In the genomic region with DNA sequence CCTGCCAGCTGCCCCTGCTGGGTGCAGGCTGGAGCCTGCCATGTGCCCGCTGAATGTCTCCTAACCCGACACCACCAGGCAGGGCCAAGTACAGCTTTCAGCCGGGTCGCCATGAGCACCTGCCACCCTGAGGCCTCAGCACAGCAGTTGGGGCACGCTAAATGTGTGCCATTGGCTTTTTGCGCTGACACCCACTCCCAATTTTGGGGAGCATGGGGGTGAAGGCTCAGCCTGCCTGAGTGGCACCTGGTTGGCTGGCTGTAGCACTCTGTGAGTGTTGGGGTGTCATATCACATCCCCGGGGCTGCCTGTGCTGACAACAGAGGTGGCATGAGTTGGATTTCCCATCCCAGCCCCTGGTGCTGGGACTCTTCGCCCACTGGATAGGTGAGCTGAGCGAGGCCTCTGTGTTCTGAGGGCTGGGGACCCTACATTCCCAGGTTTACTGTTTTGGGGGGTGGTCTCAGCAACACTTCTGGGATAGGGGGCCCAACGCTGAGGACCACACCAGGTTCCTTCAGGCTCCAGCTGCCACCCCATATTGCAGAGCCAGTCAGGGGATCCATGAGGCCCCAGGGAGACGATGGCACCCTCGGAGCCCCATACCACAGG, we compare ENCODE assay signal across 20 cellular contexts. TPM values are rescaled to one million over a fixed set of nuclear protein-coding genes. Genes with fewer than 3 reads are reported as not detected.
DNase-seq lines count a peak whose midpoint lies in the region; ATAC-seq, FAIRE-seq and TF ChIP-seq lines count a peak whose summit lies in the region.
"Had no signal": no experiment of that assay in that cellular context is flagged by ENCODE, and none has a peak within 500 bp of the region (broad histone marks: within the 10 kb centered on the region; RNA-seq: fewer than 3 reads in every experiment).

No MANE protein-coding gene starts in this region.

- peak overlapping the region in 1 of 11 experiments; percentile 14; a peak in 1 of 22 replicates for H3K9ac ChIP-seq in BLaER1 treated with 17β-estradiol and CSF1 and Interleukin-3, amounts not matched to agents 10 nM and 100 nM
- no peak overlapping the region for H3K9ac ChIP-seq in IMR-90 (ENCODE audit: low read depth, low read length)
- peak overlapping the region in 1 of 2 experiments; percentile 64; a peak in 2 of 4 replicates for H3K9ac ChIP-seq in K562 (ENCODE audit: insufficient read depth in 1 of 2, low read depth in 2 of 2, low read length in 2 of 2)

- H3K23ac ChIP-seq in IMR-90 (ENCODE audit: low read depth, low read length) = no peak overlapping the region

- 0 out of 22 replicates have a peak overlapping the region, but pooled peaks of 1 of the 11 experiments have one; percentile 16 for H3K27ac ChIP-seq in BLaER1 treated with 17β-estradiol and CSF1 and Interleukin-3, amounts not matched to agents 10 nM and 100 nM
- no peak overlapping the region for H3K27ac ChIP-seq in IMR-90 (ENCODE audit: insufficient read depth, low read length)
- H3K27ac ChIP-seq in K562 (ENCODE audit: extremely low read depth, low read depth, low read length) = no peak overlapping the region
- H3K27ac ChIP-seq in osteoblast (ENCODE audit: low read depth, low read length) = no peak overlapping the region
- H3K27ac ChIP-seq: C4-2B, SJSA1 had no signal

- H3K9me3 ChIP-seq in BLaER1 treated with 17β-estradiol and CSF1 and Interleukin-3, amounts not matched to agents 10 nM and 100 nM (replicated peaks in 1 of 11) = no peaks in the 10 kb centered on the region
- no peaks in the 10 kb centered on the region for H3K9me3 ChIP-seq in IMR-90 (ENCODE audit: control insufficient read depth, insufficient read depth, low read length)
- H3K9me3 ChIP-seq in K562 (replicated peaks; ENCODE audit: control insufficient read depth, insufficient read depth, low read depth, low read length) = no peaks in the 10 kb centered on the region
- no peaks in the 10 kb centered on the region for H3K9me3 ChIP-seq in osteoblast (ENCODE audit: low read depth, low read length)
- H3K9me3 ChIP-seq: HAP-1, SJSA1 had no signal

- no peak overlapping the region for H2AK5ac ChIP-seq in IMR-90 (ENCODE audit: low read depth, low read length)

- no peak for ATAC-seq in IMR-90 (ENCODE audit: low read depth)
- no peak for ATAC-seq in K562
- ATAC-seq in omental fat pad (ENCODE audit: low FRiP score) = no peak
- no peak for ATAC-seq in SK-N-SH treated with all-trans-retinoic acid at 6 μM for 48 hours
- ATAC-seq: Panc1 had no signal

- no peak overlapping the region for H2BK15ac ChIP-seq in IMR-90 (ENCODE audit: low read depth, low read length)

- no peak overlapping the region for H2BK5ac ChIP-seq in IMR-90 (ENCODE audit: low read depth, low read length, poor library complexity, severe bottlenecking)

- H2BK20ac ChIP-seq in IMR-90 (ENCODE audit: low read depth, low read length) = no peak overlapping the region

- H3K4me2 ChIP-seq in BLaER1 treated with 17β-estradiol and CSF1 and Interleukin-3, amounts not matched to agents 10 nM and 100 nM = peak overlapping the region in 6 of 11 experiments; percentile 2 to 33 (median 10); a peak in 5 of 22 replicates
- H3K4me2 ChIP-seq in IMR-90 (ENCODE audit: low read depth, low read length) = no peak overlapping the region
- H3K4me2 ChIP-seq in K562 (ENCODE audit: insufficient read depth, low read length) = no peak overlapping the region
- no peak overlapping the region for H3K4me2 ChIP-seq in osteoblast (ENCODE audit: insufficient read depth, low read length)

- H3K56ac ChIP-seq in IMR-90 (ENCODE audit: extremely low read depth, insufficient read depth, low read length) = no peak overlapping the region

- peaks cover 36 to 54% (median 48%) of the 10 kb centered on the region in 11 experiments for H3K36me3 ChIP-seq in BLaER1 treated with 17β-estradiol and CSF1 and Interleukin-3, amounts not matched to agents 10 nM and 100 nM
- H3K36me3 ChIP-seq in IMR-90 (ENCODE audit: control insufficient read depth, insufficient read depth, low read length) (peaks cover 39% of the 10 kb centered on the region), K562 (ENCODE audit: control insufficient read depth, insufficient read depth, low read length) (peaks cover 39% of the 10 kb centered on the region; the same call in 1 of the 3 replicates), osteoblast (ENCODE audit: insufficient read depth, low read length) (peaks cover 27% of the 10 kb centered on the region)

- 0 out of 4 replicates have a peak, but pooled peaks cover 0 to 3% of the 10 kb centered on the region in 2 experiments for H3K79me1 ChIP-seq in IMR-90 (ENCODE audit: low read depth in 1 of 2, low read length in 2 of 2)

- dilution Hi-C loops in IMR-90 (cut with HindIII; ENCODE audit: low sequenced_read_pairs, unreplicated experiment) = no loop called here

- H4K8ac ChIP-seq in IMR-90 (ENCODE audit: low read depth in 2 of 2, low read length in 2 of 2) = no peak overlapping the region

- BruUV-seq in IMR-90 (replicated peaks; lab: Mats Ljungman, UMichigan) (no TSS peak), K562 (replicated peaks; lab: Mats Ljungman, UMichigan) (no TSS peak)

- no peak for TF ChIP-seq EP300 in K562 (IDR thresholded peaks at IDR 0.05; ENCODE audit: low read length)

- TF ChIP-seq CTCF in IMR-90 (conservative IDR thresholded peaks at IDR 0.05; ENCODE audit: low read depth, low read length) (no peak), K562 (IDR thresholded peaks at IDR 0.05 in 2 of 3, conservative IDR thresholded peaks at IDR 0.05 in 1 of 3; ENCODE audit: insufficient read depth in 2 of 3, low read depth in 1 of 3, low read length in 3 of 3) (no peak), osteoblast (IDR thresholded peaks at IDR 0.05; ENCODE audit: extremely low read depth, low read depth, low read length) (no peak), omental fat pad (IDR thresholded peaks at IDR 0.05) (no peak), GM10248 (IDR thresholded peaks at IDR 0.05; ENCODE audit: control extremely low read depth, extremely low read depth, low read depth, missing control alignments) (no peak)

- H2AFZ ChIP-seq in IMR-90 (replicated peaks; ENCODE audit: low read length, poor library complexity) (no peak overlapping the region), K562 (ENCODE audit: low read depth, low read length) (no peak overlapping the region), osteoblast (ENCODE audit: low read length) (no peak overlapping the region)

- H3K9me1 ChIP-seq in IMR-90 (ENCODE audit: insufficient read depth, low read length) (peaks cover 5% of the 10 kb centered on the region; the same call in 1 of the 2 replicates), K562 (ENCODE audit: control insufficient read depth, insufficient read depth, low read length) (no peaks in the 10 kb centered on the region)

- H3K4ac ChIP-seq in IMR-90 (ENCODE audit: low read depth, low read length) = no peak overlapping the region

- H2AK9ac ChIP-seq in IMR-90 (replicated peaks; ENCODE audit: low read depth, low read length, poor library complexity) = peak overlapping the region; percentile 31

- TF ChIP-seq POLR2A in IMR-90 (IDR thresholded peaks at IDR 0.05; ENCODE audit: low read depth, low read length) = no peak
- peak; percentile 50; the same call in 1 of the 2 replicates for TF ChIP-seq POLR2A in K562 (conservative IDR thresholded peaks at IDR 0.05)

- peaks cover 0 to 11% (median 9%) of the 10 kb centered on the region in 10 experiments; a peak in 11 of 20 replicates for H3K4me1 ChIP-seq in BLaER1 treated with 17β-estradiol and CSF1 and Interleukin-3, amounts not matched to agents 10 nM and 100 nM
- H3K4me1 ChIP-seq in IMR-90 (ENCODE audit: control insufficient read depth, insufficient read depth, low read length) (no peaks in the 10 kb centered on the region), K562 (replicated peaks in 1 of 2; ENCODE audit: control insufficient read depth in 2 of 2, insufficient read depth in 2 of 2, low read length in 2 of 2) (peaks cover 0 to 20% of the 10 kb centered on the region in 2 experiments; a peak in 2 of 5 replicates), osteoblast (ENCODE audit: insufficient read depth, low read length) (no peaks in the 10 kb centered on the region)
- H3K4me1 ChIP-seq: HAP-1, SJSA1 had no signal

- TF ChIP-seq RAD21 in IMR-90 (IDR thresholded peaks at IDR 0.05; ENCODE audit: low read length) = no peak
- no peak for TF ChIP-seq RAD21 in K562 (CRISPR knock-in tag; conservative IDR thresholded peaks at IDR 0.05 in 1 of 2, IDR thresholded peaks at IDR 0.05 in 1 of 2)

- H4K5ac ChIP-seq in IMR-90 (ENCODE audit: low read depth, low read length) = no peak overlapping the region

- FAIRE-seq in K562 (lab: Jason Lieb, UNC) = no peak

- in situ Hi-C loops in IMR-90 (cut with MboI; ENCODE audit: low sequenced_read_pairs) (no loop called here), K562 (cut with MboI) (no loop called here)

- peaks cover 0 to 56% (median 3%) of the 10 kb centered on the region in 11 experiments; a peak in 6 of 22 replicates for H4K20me1 ChIP-seq in BLaER1 treated with 17β-estradiol and CSF1 and Interleukin-3, amounts not matched to agents 10 nM and 100 nM
- H4K20me1 ChIP-seq in IMR-90 (ENCODE audit: insufficient read depth, low read length) (peaks cover 7% of the 10 kb centered on the region), K562 (replicated peaks; ENCODE audit: control insufficient read depth, insufficient read depth, low read length) (no peaks in the 10 kb centered on the region), osteoblast (ENCODE audit: insufficient read depth, low read length) (peaks cover 5% of the 10 kb centered on the region)

- DNase-seq in IMR-90 (no peak), K562 (ENCODE audit: extremely low read depth in 1 of 4, low spot score in 3 of 4) (no peak), osteoblast (ENCODE audit: insufficient read length, low spot score, missing footprints) (peak; percentile 77), omental fat pad (ENCODE audit: low spot score) (no peak), GM10248 (ENCODE audit: extremely low spot score) (no peak)
- DNase-seq: GDM1, KBM-7, NCI-H1105, NCI-H2081 treated with DMSO at 0.1 percent for 48 hours, NCI-H510A, NCI-H748 treated with DMSO at 0.1 percent for 48 hours, SW 1271 had no signal

- no peak overlapping the region for H3K18ac ChIP-seq in IMR-90 (ENCODE audit: low read depth, low read length)

- no peaks in the 10 kb centered on the region for H3K79me2 ChIP-seq in K562 (ENCODE audit: control insufficient read depth, insufficient read depth, low read length)
- H3K79me2 ChIP-seq in osteoblast (ENCODE audit: insufficient read depth, low read length) = no peaks in the 10 kb centered on the region

- WGBS in IMR-90 (ENCODE audit: extremely low coverage in 2 of 2, insufficient read length in 1 of 2), 2 experiments = 100% methylated on average over 3 of the region's 12 CpGs; no CpG with 5 or more reads in 1 of the 2 experiments
- WGBS in K562 (ENCODE audit: insufficient coverage, low coverage, missing lambda C conversion rate) = 85% methylated on average over 10 of the region's 12 CpGs

- CTCF ChIA-PET in IMR-90 (lab: Yijun Ruan, JAX) (no interaction called here), K562 (lab: Yijun Ruan, JAX; ENCODE audit: low intra/inter-chr PET ratio) (no interaction called here), GM10248 (lab: Yijun Ruan, JAX) (interaction anchor here (0.9 to 1.7 kb wide), 2 partner anchors 9 to 66 kb away, joined by 4 to 7 read pairs; no protein-coding TSS in a partner anchor)

- POLR2A ChIA-PET in IMR-90 (lab: Charles Lee; ENCODE audit: unreplicated experiment) (no interaction called here), K562 (lab: Yijun Ruan, JAX) (interaction anchor here (0.6 kb wide), 1 partner anchor 134 kb away, joined by 3 read pairs; no protein-coding TSS in a partner anchor), GM10248 (lab: Yijun Ruan, JAX) (no interaction called here)

- H2BK120ac ChIP-seq in IMR-90 (ENCODE audit: low read depth, low read length) = no peak overlapping the region

- no peaks in the 10 kb centered on the region for H3K27me3 ChIP-seq in BLaER1 treated with 17β-estradiol and CSF1 and Interleukin-3, amounts not matched to agents 10 nM and 100 nM
- H3K27me3 ChIP-seq in IMR-90 (ENCODE audit: control insufficient read depth, insufficient read depth, low read length) = no peaks in the 10 kb centered on the region
- H3K27me3 ChIP-seq in K562 (ENCODE audit: control insufficient read depth in 2 of 2, insufficient read depth in 2 of 2, low read length in 2 of 2) = no peaks in the 10 kb centered on the region
- H3K27me3 ChIP-seq in osteoblast (ENCODE audit: insufficient read depth, low read length) = no peaks in the 10 kb centered on the region
- H3K27me3 ChIP-seq: SJSA1 had no signal

- H3K14ac ChIP-seq in IMR-90 (replicated peaks; ENCODE audit: low read depth, low read length) = no peak overlapping the region

- no peak overlapping the region for H4K91ac ChIP-seq in IMR-90 (ENCODE audit: insufficient read depth, low read depth, low read length)

- no peak overlapping the region for H3K4me3 ChIP-seq in BLaER1 treated with 17β-estradiol and CSF1 and Interleukin-3, amounts not matched to agents 10 nM and 100 nM
- no peak overlapping the region for H3K4me3 ChIP-seq in IMR-90 (ENCODE audit: insufficient read depth, low read depth, low read length)
- no peak overlapping the region for H3K4me3 ChIP-seq in K562
- no peak overlapping the region for H3K4me3 ChIP-seq in osteoblast (ENCODE audit: insufficient read depth, low read length)
- H3K4me3 ChIP-seq: HAP-1, SJSA1 had no signal

- intact Hi-C loops in IMR-90 (cut with micrococcal nuclease) = no loop called here
- intact Hi-C loops in K562 (cut with micrococcal nuclease) = no loop called here

RNA-seq across cellular contexts. Expression of a gene that starts 7.2 kb away (rescaled TPM):
- 5.0 TPM in 2 replicates for total RNA-seq in IMR-90 (2012; rRNA removed)
- 17.2 and 19.9 TPM in 2 replicates for polyA plus RNA-seq in IMR-90 (2012; rRNA removed)
- 19.6 and 28.9 TPM in 2 replicates for polyA plus RNA-seq in IMR-90 (2012; cell fraction: cytosol; rRNA removed)
- polyA plus RNA-seq in IMR-90 (2012; cell fraction: nucleus; rRNA removed; ENCODE audit: low replicate concordance) = 15.4 and 32.8 TPM in 2 replicates
- total RNA-seq in K562 (2011; cell fraction: chromatin; rRNA removed; ENCODE audit: low replicate concordance) = 1.5 TPM in 1 of 2 replicates, not detected in the other
- 0.67 and 0.92 TPM in 2 replicates for total RNA-seq in K562 (2011; cell fraction: nucleolus; rRNA removed)
- 0.88 and 1.2 TPM in 2 replicates for total RNA-seq in K562 (2011; cell fraction: nucleoplasm; rRNA removed)
- total RNA-seq in K562 (2014; rRNA removed) = 0.24 and 0.95 TPM in 2 replicates
- total RNA-seq in K562 (2014; rRNA removed; fragmentation: Illumina TruSeq; extraction: Trizol) = 0.15 and 0.29 TPM in 2 replicates
- total RNA-seq in K562 (2015; rRNA removed; fragmentation: Illumina TruSeq; extraction: Trizol) = 0.08 and 0.18 TPM in 2 replicates
- total RNA-seq in K562 (2021) = 0.89 and 1.1 TPM in 2 replicates
- 0.24 and 0.35 TPM in 2 replicates for polyA plus RNA-seq in K562 (2011; rRNA removed)
- 0.25 and 1.1 TPM in 2 replicates for polyA plus RNA-seq in K562 (2011; cell fraction: cytosol; rRNA removed)
- polyA plus RNA-seq in K562 (2011; cell fraction: nucleus; rRNA removed) = 0.41 and 0.68 TPM in 2 replicates
- polyA plus RNA-seq in K562 (2012) = 1.1 and 3.7 TPM in 2 replicates
- 0.17 and 0.28 TPM in 2 replicates for polyA plus RNA-seq in K562 (2014; fragmentation: Illumina TruSeq; extraction: Trizol)
- polyA plus RNA-seq in K562 (2014; fragmentation: Nextera tagmentation; extraction: Ambion mirVana) = not detected
- polyA plus RNA-seq in K562 (2014; rRNA removed) = 1.1 and 2.1 TPM in 2 replicates
- polyA minus RNA-seq in K562 (2011; rRNA and poly(A)+ RNA removed) = 0.24 and 0.35 TPM in 2 replicates
- 0.57 and 1.4 TPM in 2 replicates for polyA minus RNA-seq in K562 (2011; cell fraction: cytosol; rRNA and poly(A)+ RNA removed)
- polyA minus RNA-seq in K562 (2011; cell fraction: nucleus; rRNA and poly(A)+ RNA removed) = 0.11 and 0.54 TPM in 2 replicates
- 8.5 and 9.8 TPM in 2 replicates for total RNA-seq in osteoblast
- 10 to 100 TPM in 2 of 4 donors, 1 to 10 TPM in 2; 5.8 to 26.5 (median 13.5) TPM for total RNA-seq in omental fat pad

RNA-seq across cellular contexts. Expression of a gene that starts 38.9 kb away (rescaled TPM):
- total RNA-seq in IMR-90 (2012; rRNA removed) (23.8 and 27.8 TPM in 2 replicates), K562 (2014; rRNA removed) (27.5 and 61.8 TPM in 2 replicates), K562 (2014; rRNA removed; fragmentation: Illumina TruSeq; extraction: Trizol) (10.1 and 10.6 TPM in 2 replicates), K562 (2015; rRNA removed; fragmentation: Illumina TruSeq; extraction: Trizol) (21.8 and 24.7 TPM in 2 replicates), K562 (2021) (90.2 and 96.0 TPM in 2 replicates), osteoblast (45.2 and 61.3 TPM in 2 replicates), omental fat pad (10 to 100 TPM; 58.8 to 77.5 (median 70.2) TPM)
- polyA plus RNA-seq in IMR-90 (2012; rRNA removed) (88.8 and 93.2 TPM in 2 replicates), K562 (2011; rRNA removed) (28.8 and 53.6 TPM in 2 replicates), K562 (2014; fragmentation: Illumina TruSeq; extraction: Trizol) (80.9 and 88.2 TPM in 2 replicates), K562 (2014; fragmentation: Nextera tagmentation; extraction: Ambion mirVana) (1 to 10 TPM in 1 of 2 experiments, under 1 TPM in 1; 0.37 to 2.4 TPM), K562 (2014; rRNA removed) (42.1 and 44.3 TPM in 2 replicates)
- polyA plus RNA-seq in IMR-90 (2012; cell fraction: cytosol; rRNA removed) = 39.8 and 96.7 TPM in 2 replicates
- polyA plus RNA-seq in IMR-90 (2012; cell fraction: nucleus; rRNA removed; ENCODE audit: low replicate concordance) = 148 and 302 TPM in 2 replicates
- total RNA-seq in K562 (2011; cell fraction: chromatin; rRNA removed; ENCODE audit: low replicate concordance) = 74.9 and 232 TPM in 2 replicates
- total RNA-seq in K562 (2011; cell fraction: nucleolus; rRNA removed) = 163 and 196 TPM in 2 replicates
- 143 TPM in 2 replicates for total RNA-seq in K562 (2011; cell fraction: nucleoplasm; rRNA removed)
- polyA plus RNA-seq in K562 (2011; cell fraction: cytosol; rRNA removed) = 46.7 and 81.9 TPM in 2 replicates
- polyA plus RNA-seq in K562 (2011; cell fraction: nucleus; rRNA removed) = 82.4 and 135 TPM in 2 replicates
- polyA plus RNA-seq in K562 (2012) = 51.6 and 56.8 TPM in 2 replicates
- polyA minus RNA-seq in K562 (2011; rRNA and poly(A)+ RNA removed) = 26.0 and 33.3 TPM in 2 replicates
- polyA minus RNA-seq in K562 (2011; cell fraction: cytosol; rRNA and poly(A)+ RNA removed) = 27.2 and 40.1 TPM in 2 replicates
- 32.2 and 33.1 TPM in 2 replicates for polyA minus RNA-seq in K562 (2011; cell fraction: nucleus; rRNA and poly(A)+ RNA removed)

RNA-seq across cellular contexts. Expression of a gene that starts 44.8 kb away (rescaled TPM):
- total RNA-seq in IMR-90 (2012; rRNA removed) = 19.9 and 20.6 TPM in 2 replicates
- polyA plus RNA-seq in IMR-90 (2012; rRNA removed) = 31.7 and 34.9 TPM in 2 replicates
- 15.3 and 30.0 TPM in 2 replicates for polyA plus RNA-seq in IMR-90 (2012; cell fraction: cytosol; rRNA removed)
- 532 and 592 TPM in 2 replicates for polyA plus RNA-seq in IMR-90 (2012; cell fraction: nucleus; rRNA removed; ENCODE audit: low replicate concordance)
- 297 and 460 TPM in 2 replicates for total RNA-seq in K562 (2011; cell fraction: chromatin; rRNA removed; ENCODE audit: low replicate concordance)
- total RNA-seq in K562 (2011; cell fraction: nucleolus; rRNA removed) = 224 and 226 TPM in 2 replicates
- 233 and 263 TPM in 2 replicates for total RNA-seq in K562 (2011; cell fraction: nucleoplasm; rRNA removed)
- 56.7 and 74.5 TPM in 2 replicates for total RNA-seq in K562 (2014; rRNA removed)
- total RNA-seq in K562 (2014; rRNA removed; fragmentation: Illumina TruSeq; extraction: Trizol) = 31.1 and 34.6 TPM in 2 replicates
- 46.4 and 46.7 TPM in 2 replicates for total RNA-seq in K562 (2015; rRNA removed; fragmentation: Illumina TruSeq; extraction: Trizol)
- 81.6 and 86.3 TPM in 2 replicates for total RNA-seq in K562 (2021)
- 34.4 and 55.3 TPM in 2 replicates for polyA plus RNA-seq in K562 (2011; rRNA removed)
- polyA plus RNA-seq in K562 (2011; cell fraction: cytosol; rRNA removed) = 18.3 and 19.8 TPM in 2 replicates
- polyA plus RNA-seq in K562 (2011; cell fraction: nucleus; rRNA removed) = 277 and 310 TPM in 2 replicates
- 71.3 and 94.7 TPM in 2 replicates for polyA plus RNA-seq in K562 (2012)
- 44.0 and 45.2 TPM in 2 replicates for polyA plus RNA-seq in K562 (2014; fragmentation: Illumina TruSeq; extraction: Trizol)
- polyA plus RNA-seq in K562 (2014; fragmentation: Nextera tagmentation; extraction: Ambion mirVana) = 1 to 10 TPM in 1 of 2 experiments, under 1 TPM in 1; 0.94 to 1.2 TPM
- polyA plus RNA-seq in K562 (2014; rRNA removed) = 72.2 and 80.0 TPM in 2 replicates
- 25.8 and 29.7 TPM in 2 replicates for polyA minus RNA-seq in K562 (2011; rRNA and poly(A)+ RNA removed)
- polyA minus RNA-seq in K562 (2011; cell fraction: cytosol; rRNA and poly(A)+ RNA removed) = 18.8 and 19.3 TPM in 2 replicates
- 39.9 and 51.1 TPM in 2 replicates for polyA minus RNA-seq in K562 (2011; cell fraction: nucleus; rRNA and poly(A)+ RNA removed)
- 17.0 and 17.1 TPM in 2 replicates for total RNA-seq in osteoblast
- 10 to 100 TPM; 49.3 to 78.2 (median 73.4) TPM for total RNA-seq in omental fat pad

RNA-seq across cellular contexts. Expression of a gene that starts 48.2 kb away (rescaled TPM):
- total RNA-seq in IMR-90 (2012; rRNA removed) (not detected in 2 replicates), K562 (2014; rRNA removed) (0.24 TPM in 1 of 2 replicates, not detected in the other), K562 (2014; rRNA removed; fragmentation: Illumina TruSeq; extraction: Trizol) (not detected in 2 replicates), K562 (2015; rRNA removed; fragmentation: Illumina TruSeq; extraction: Trizol) (0.33 and 0.60 TPM in 2 replicates), K562 (2021) (0.63 and 0.78 TPM in 2 replicates), osteoblast (not detected in 2 replicates), omental fat pad (1 to 10 TPM in 2 of 4 donors, not detected in 2; 1.9 to 9.0 TPM)
- polyA plus RNA-seq in IMR-90 (2012; rRNA removed) (not detected in 2 replicates), K562 (2011; rRNA removed) (0.47 and 1.1 TPM in 2 replicates), K562 (2014; fragmentation: Illumina TruSeq; extraction: Trizol) (0.59 TPM in 1 of 2 replicates, not detected in the other), K562 (2014; fragmentation: Nextera tagmentation; extraction: Ambion mirVana) (under 1 TPM; 0.53 TPM), K562 (2014; rRNA removed) (0.42 TPM in 1 of 2 replicates, not detected in the other)
- not detected in 2 replicates for polyA plus RNA-seq in IMR-90 (2012; cell fraction: cytosol; rRNA removed)
- not detected in 2 replicates for polyA plus RNA-seq in IMR-90 (2012; cell fraction: nucleus; rRNA removed; ENCODE audit: low replicate concordance)
- not detected in 2 replicates for total RNA-seq in K562 (2011; cell fraction: chromatin; rRNA removed; ENCODE audit: low replicate concordance)
- total RNA-seq in K562 (2011; cell fraction: nucleolus; rRNA removed) = 1.7 TPM in 1 of 2 replicates, not detected in the other
- not detected in 2 replicates for total RNA-seq in K562 (2011; cell fraction: nucleoplasm; rRNA removed)
- 0.79 and 2.6 TPM in 2 replicates for polyA plus RNA-seq in K562 (2011; cell fraction: cytosol; rRNA removed)
- polyA plus RNA-seq in K562 (2011; cell fraction: nucleus; rRNA removed) = 0.21 and 0.38 TPM in 2 replicates
- polyA plus RNA-seq in K562 (2012) = 0.50 TPM in 1 of 2 replicates, not detected in the other
- polyA minus RNA-seq in K562 (2011; rRNA and poly(A)+ RNA removed) = not detected in 2 replicates
- not detected in 2 replicates for polyA minus RNA-seq in K562 (2011; cell fraction: cytosol; rRNA and poly(A)+ RNA removed)
- polyA minus RNA-seq in K562 (2011; cell fraction: nucleus; rRNA and poly(A)+ RNA removed) = not detected in 2 replicates
- total RNA-seq: A673, Daoy, SJSA1 had no signal

RNA-seq across cellular contexts. Expression of a gene that starts 52.0 kb away (rescaled TPM):
- total RNA-seq in IMR-90 (2012; rRNA removed) (not detected in 2 replicates), K562 (2014; rRNA removed) (not detected in 2 replicates), K562 (2014; rRNA removed; fragmentation: Illumina TruSeq; extraction: Trizol) (not detected in 2 replicates), K562 (2015; rRNA removed; fragmentation: Illumina TruSeq; extraction: Trizol) (not detected in 2 replicates), K562 (2021) (not detected in 2 replicates), osteoblast (not detected in 2 replicates), omental fat pad (not detected)
- polyA plus RNA-seq in IMR-90 (2012; rRNA removed) (not detected in 2 replicates), K562 (2011; rRNA removed) (not detected in 2 replicates), K562 (2014; fragmentation: Illumina TruSeq; extraction: Trizol) (0.46 TPM in 1 of 2 replicates, not detected in the other), K562 (2014; fragmentation: Nextera tagmentation; extraction: Ambion mirVana) (not detected), K562 (2014; rRNA removed) (not detected in 2 replicates)
- polyA plus RNA-seq in IMR-90 (2012; cell fraction: cytosol; rRNA removed) = not detected in 2 replicates
- not detected in 2 replicates for polyA plus RNA-seq in IMR-90 (2012; cell fraction: nucleus; rRNA removed; ENCODE audit: low replicate concordance)
- not detected in 2 replicates for total RNA-seq in K562 (2011; cell fraction: chromatin; rRNA removed; ENCODE audit: low replicate concordance)
- total RNA-seq in K562 (2011; cell fraction: nucleolus; rRNA removed) = not detected in 2 replicates
- total RNA-seq in K562 (2011; cell fraction: nucleoplasm; rRNA removed) = not detected in 2 replicates
- polyA plus RNA-seq in K562 (2011; cell fraction: cytosol; rRNA removed) = 0.15 TPM in 1 of 2 replicates, not detected in the other
- not detected in 2 replicates for polyA plus RNA-seq in K562 (2011; cell fraction: nucleus; rRNA removed)
- polyA plus RNA-seq in K562 (2012) = not detected in 2 replicates
- polyA minus RNA-seq in K562 (2011; rRNA and poly(A)+ RNA removed) = not detected in 2 replicates
- polyA minus RNA-seq in K562 (2011; cell fraction: cytosol; rRNA and poly(A)+ RNA removed) = not detected in 2 replicates
- polyA minus RNA-seq in K562 (2011; cell fraction: nucleus; rRNA and poly(A)+ RNA removed) = not detected in 2 replicates
- total RNA-seq: A673, Daoy, SJSA1 had no signal

Comparison
In these comparisons a context has a peak if more than half of its experiments do, and no peak if none do; other contexts are left out.
1. H3K4me2 ChIP-seq: peak in BLaER1 treated with 17β-estradiol and CSF1 and Interleukin-3, amounts not matched to agents 10 nM and 100 nM (6 of 11); none in IMR-90 (single experiment), K562 (single experiment) and osteoblast (single experiment).